Comparison of ENCODE assay signal across 1 cellular context in the genomic region with DNA sequence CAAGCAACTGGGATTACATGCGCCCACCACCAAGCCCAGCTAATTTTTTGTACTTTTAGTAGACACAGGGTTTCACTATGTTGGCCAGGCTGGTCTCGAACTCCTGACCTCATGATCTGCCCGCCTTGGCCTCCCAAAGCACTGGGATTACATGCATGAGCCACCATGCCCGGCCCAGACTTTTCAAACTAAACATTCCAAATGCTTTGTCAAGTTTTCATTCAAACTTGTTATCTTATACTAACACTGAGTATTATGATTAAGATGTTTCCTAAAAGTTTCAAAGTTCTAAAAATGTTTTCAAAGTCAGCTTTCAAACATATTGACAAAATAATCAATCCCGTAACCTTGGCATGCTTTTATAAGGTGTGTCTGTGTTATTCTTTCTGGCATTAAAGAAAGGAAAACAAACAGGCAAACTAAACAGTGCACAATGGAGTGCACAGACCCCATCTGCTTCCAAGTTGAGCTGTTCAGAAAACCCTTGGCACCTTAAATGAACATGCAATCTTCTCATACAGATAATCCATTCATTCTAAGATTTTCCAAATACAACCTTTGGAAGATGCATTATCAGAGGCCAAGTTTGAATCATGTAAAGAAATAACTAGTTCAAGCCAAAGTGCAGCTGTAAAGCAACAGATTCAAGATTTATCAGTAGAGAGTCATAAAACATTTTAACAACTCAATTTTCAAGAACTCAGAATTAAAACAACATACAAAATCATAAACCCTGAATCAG.
TF ChIP-seq lines count a peak whose summit lies in the region.

No MANE protein-coding gene starts in this region.

TF ChIP-seq in HepG2, 621 proteins besides CTCF, POLR2A, EP300 and RAD21 (continued from another document and continues in another):
- TF ChIP-seq MLX (CRISPR knock-in tag; IDR thresholded peaks at IDR 0.05) (peak; percentile 55; the same call in 1 of the 2 replicates), ZMYM4 (CRISPR knock-in tag; IDR thresholded peaks at IDR 0.05) (peak; percentile 75), CENPT (CRISPR knock-in tag; IDR thresholded peaks at IDR 0.05; ENCODE audit: low read depth) (no peak), SP140L (CRISPR knock-in tag; IDR thresholded peaks at IDR 0.05; ENCODE audit: borderline replicate concordance) (0 out of 2 replicates have a peak, but pooled peaks have one; percentile 28), ZNF441 (CRISPR knock-in tag; IDR thresholded peaks at IDR 0.05; ENCODE audit: borderline replicate concordance) (no peak), SMAD3 (CRISPR knock-in tag; IDR thresholded peaks at IDR 0.05) (peak; percentile 92), ATF6 (CRISPR knock-in tag; conservative IDR thresholded peaks at IDR 0.05) (no peak), ARID3A (IDR thresholded peaks at IDR 0.05; ENCODE audit: low read depth, low read length) (peak; percentile 73; the same call in 1 of the 2 replicates), SAFB2 (CRISPR knock-in tag; IDR thresholded peaks at IDR 0.05; ENCODE audit: borderline replicate concordance, low read depth) (no peak), ATM (IDR thresholded peaks at IDR 0.05; ENCODE audit: borderline replicate concordance) (no peak), ZMYM3 (CRISPR knock-in tag; IDR thresholded peaks at IDR 0.05) (peak; percentile 89), JUNB (CRISPR knock-in tag; IDR thresholded peaks at IDR 0.05; ENCODE audit: borderline replicate concordance) (peak; percentile 50; the same call in 1 of the 2 replicates), FOXK1 (CRISPR knock-in tag; IDR thresholded peaks at IDR 0.05; ENCODE audit: borderline replicate concordance, low read depth) (peak; percentile 65; the same call in 1 of the 2 replicates), KAT7 (CRISPR knock-in tag; IDR thresholded peaks at IDR 0.05; ENCODE audit: borderline replicate concordance) (no peak), MEF2D (CRISPR knock-in tag; IDR thresholded peaks at IDR 0.05) (peak; percentile 46; the same call in 1 of the 2 replicates), ZBTB33 (CRISPR knock-in tag; IDR thresholded peaks at IDR 0.05) (0 out of 2 replicates have a peak, but pooled peaks have one; percentile 16), ZNF605 (CRISPR knock-in tag; IDR thresholded peaks at IDR 0.05) (no peak; the same call in 1 of the 2 replicates), FOXA1 (IDR thresholded peaks at IDR 0.05) (0 out of 2 replicates have a peak, but pooled peaks have one; percentile 18), FOXA1 (CRISPR knock-in tag; IDR thresholded peaks at IDR 0.05) (peak; percentile 85), NFRKB (IDR thresholded peaks at IDR 0.05) (no peak), AGO1 (IDR thresholded peaks at IDR 0.05; ENCODE audit: low read depth, low read length, poor library complexity, severe bottlenecking) (no peak), SALL2 (CRISPR knock-in tag; IDR thresholded peaks at IDR 0.05) (no peak), HIVEP1 (CRISPR knock-in tag; IDR thresholded peaks at IDR 0.05) (no peak), ZNF224 (CRISPR knock-in tag; IDR thresholded peaks at IDR 0.05) (no peak), FUBP1 (CRISPR knock-in tag; IDR thresholded peaks at IDR 0.05; ENCODE audit: borderline replicate concordance) (no peak), TCF7L2 (IDR thresholded peaks at IDR 0.05; ENCODE audit: low read depth, low read length) (0 out of 2 replicates have a peak, but pooled peaks have one; percentile 40), MXD4 (CRISPR knock-in tag; IDR thresholded peaks at IDR 0.05) (peak; percentile 32; the same call in 1 of the 2 replicates), ZNF563 (CRISPR knock-in tag; IDR thresholded peaks at IDR 0.05) (no peak), ZNF430 (CRISPR knock-in tag; IDR thresholded peaks at IDR 0.05) (no peak)
- TF ChIP-seq, protein P1, sequence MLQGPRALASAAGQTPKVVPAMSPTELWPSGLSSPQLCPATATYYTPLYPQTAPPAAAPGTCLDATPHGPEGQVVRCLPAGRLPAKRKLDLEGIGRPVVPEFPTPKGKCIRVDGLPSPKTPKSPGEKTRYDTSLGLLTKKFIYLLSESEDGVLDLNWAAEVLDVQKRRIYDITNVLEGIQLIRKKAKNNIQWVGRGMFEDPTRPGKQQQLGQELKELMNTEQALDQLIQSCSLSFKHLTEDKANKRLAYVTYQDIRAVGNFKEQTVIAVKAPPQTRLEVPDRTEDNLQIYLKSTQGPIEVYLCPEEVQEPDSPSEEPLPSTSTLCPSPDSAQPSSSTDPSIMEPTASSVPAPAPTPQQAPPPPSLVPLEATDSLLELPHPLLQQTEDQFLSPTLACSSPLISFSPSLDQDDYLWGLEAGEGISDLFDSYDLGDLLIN (CRISPR knock-in tag; IDR thresholded peaks at IDR 0.05; ENCODE audit: borderline replicate concordance), result no peak
- TF ChIP-seq, protein P2, sequence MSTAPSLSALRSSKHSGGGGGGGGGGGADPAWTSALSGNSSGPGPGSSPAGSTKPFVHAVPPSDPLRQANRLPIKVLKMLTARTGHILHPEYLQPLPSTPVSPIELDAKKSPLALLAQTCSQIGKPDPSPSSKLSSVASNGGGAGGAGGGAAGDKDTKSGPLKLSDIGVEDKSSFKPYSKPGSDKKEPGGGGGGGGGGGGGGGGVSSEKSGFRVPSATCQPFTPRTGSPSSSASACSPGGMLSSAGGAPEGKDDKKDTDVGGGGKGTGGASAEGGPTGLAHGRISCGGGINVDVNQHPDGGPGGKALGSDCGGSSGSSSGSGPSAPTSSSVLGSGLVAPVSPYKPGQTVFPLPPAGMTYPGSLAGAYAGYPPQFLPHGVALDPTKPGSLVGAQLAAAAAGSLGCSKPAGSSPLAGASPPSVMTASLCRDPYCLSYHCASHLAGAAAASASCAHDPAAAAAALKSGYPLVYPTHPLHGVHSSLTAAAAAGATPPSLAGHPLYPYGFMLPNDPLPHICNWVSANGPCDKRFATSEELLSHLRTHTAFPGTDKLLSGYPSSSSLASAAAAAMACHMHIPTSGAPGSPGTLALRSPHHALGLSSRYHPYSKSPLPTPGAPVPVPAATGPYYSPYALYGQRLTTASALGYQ (CRISPR knock-in tag; IDR thresholded peaks at IDR 0.05), result peak; percentile 87
- TF ChIP-seq, protein P3, sequence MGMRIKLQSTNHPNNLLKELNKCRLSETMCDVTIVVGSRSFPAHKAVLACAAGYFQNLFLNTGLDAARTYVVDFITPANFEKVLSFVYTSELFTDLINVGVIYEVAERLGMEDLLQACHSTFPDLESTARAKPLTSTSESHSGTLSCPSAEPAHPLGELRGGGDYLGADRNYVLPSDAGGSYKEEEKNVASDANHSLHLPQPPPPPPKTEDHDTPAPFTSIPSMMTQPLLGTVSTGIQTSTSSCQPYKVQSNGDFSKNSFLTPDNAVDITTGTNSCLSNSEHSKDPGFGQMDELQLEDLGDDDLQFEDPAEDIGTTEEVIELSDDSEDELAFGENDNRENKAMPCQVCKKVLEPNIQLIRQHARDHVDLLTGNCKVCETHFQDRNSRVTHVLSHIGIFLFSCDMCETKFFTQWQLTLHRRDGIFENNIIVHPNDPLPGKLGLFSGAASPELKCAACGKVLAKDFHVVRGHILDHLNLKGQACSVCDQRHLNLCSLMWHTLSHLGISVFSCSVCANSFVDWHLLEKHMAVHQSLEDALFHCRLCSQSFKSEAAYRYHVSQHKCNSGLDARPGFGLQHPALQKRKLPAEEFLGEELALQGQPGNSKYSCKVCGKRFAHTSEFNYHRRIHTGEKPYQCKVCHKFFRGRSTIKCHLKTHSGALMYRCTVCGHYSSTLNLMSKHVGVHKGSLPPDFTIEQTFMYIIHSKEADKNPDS (CRISPR knock-in tag; IDR thresholded peaks at IDR 0.05), result peak; percentile 83; the same call in 1 of the 2 replicates
- TF ChIP-seq, protein P4, sequence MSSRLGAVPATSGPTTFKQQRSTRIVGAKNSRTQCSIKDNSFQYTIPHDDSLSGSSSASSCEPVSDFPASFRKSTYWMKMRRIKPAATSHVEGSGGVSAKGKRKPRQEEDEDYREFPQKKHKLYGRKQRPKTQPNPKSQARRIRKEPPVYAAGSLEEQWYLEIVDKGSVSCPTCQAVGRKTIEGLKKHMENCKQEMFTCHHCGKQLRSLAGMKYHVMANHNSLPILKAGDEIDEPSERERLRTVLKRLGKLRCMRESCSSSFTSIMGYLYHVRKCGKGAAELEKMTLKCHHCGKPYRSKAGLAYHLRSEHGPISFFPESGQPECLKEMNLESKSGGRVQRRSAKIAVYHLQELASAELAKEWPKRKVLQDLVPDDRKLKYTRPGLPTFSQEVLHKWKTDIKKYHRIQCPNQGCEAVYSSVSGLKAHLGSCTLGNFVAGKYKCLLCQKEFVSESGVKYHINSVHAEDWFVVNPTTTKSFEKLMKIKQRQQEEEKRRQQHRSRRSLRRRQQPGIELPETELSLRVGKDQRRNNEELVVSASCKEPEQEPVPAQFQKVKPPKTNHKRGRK (CRISPR knock-in tag; IDR thresholded peaks at IDR 0.05), result no peak
- TF ChIP-seq, protein P5, sequence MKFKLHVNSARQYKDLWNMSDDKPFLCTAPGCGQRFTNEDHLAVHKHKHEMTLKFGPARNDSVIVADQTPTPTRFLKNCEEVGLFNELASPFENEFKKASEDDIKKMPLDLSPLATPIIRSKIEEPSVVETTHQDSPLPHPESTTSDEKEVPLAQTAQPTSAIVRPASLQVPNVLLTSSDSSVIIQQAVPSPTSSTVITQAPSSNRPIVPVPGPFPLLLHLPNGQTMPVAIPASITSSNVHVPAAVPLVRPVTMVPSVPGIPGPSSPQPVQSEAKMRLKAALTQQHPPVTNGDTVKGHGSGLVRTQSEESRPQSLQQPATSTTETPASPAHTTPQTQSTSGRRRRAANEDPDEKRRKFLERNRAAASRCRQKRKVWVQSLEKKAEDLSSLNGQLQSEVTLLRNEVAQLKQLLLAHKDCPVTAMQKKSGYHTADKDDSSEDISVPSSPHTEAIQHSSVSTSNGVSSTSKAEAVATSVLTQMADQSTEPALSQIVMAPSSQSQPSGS (CRISPR knock-in tag; IDR thresholded peaks at IDR 0.05), result peak; percentile 88
